Comparison of ENCODE assay signal across 8 cellular contexts in genomic region chr7:38215734-38216670, GRCh38. TPM values are rescaled to one million over a fixed set of nuclear protein-coding genes. Genes with fewer than 3 reads are reported as not detected.
DNase-seq lines count a peak whose midpoint lies in the region; ATAC-seq and TF ChIP-seq lines count a peak whose summit lies in the region.

No MANE protein-coding gene starts in this region.

- peaks cover 28% of the 10 kb centered on the region for H3K4me1 Mint-ChIP-seq in activated T-cell treated with anti-CD3 and anti-CD28 coated beads, Interleukin-2, amount 50 U/mL, for 72 hours (ENCODE audit: low read depth)

- POLR2A ChIA-PET in Panc1 (lab: Charles Lee), result no interaction called here

- TF ChIP-seq CTCF in Panc1 (IDR thresholded peaks at IDR 0.05), result peak; percentile 99
- TF ChIP-seq CTCF in fibroblast of villous mesenchyme (IDR thresholded peaks at IDR 0.05; ENCODE audit: insufficient read depth, low read depth, low read length), result peak; percentile 99

- ATAC-seq in GM21737 (IDR thresholded peaks at IDR 0.05; ENCODE audit: unreplicated experiment) (peak; percentile 85), Panc1 (peak; percentile 98)
- peak; percentile 74 to 78 for ATAC-seq in activated T-cell treated with anti-CD3 and anti-CD28 coated beads, Interleukin-2, amount 50 U/mL, for 72 hours (replicated peaks in 1 of 2)

- H3K27me3 Mint-ChIP-seq in activated T-cell treated with anti-CD3 and anti-CD28 coated beads, Interleukin-2, amount 50 U/mL, for 72 hours (ENCODE audit: low read depth), result no peaks in the 10 kb centered on the region

- BruUV-seq in Panc1 (replicated peaks; lab: Mats Ljungman, UMichigan), result no TSS peak

- peak overlapping the region in 1 of 2 donors; percentile 48 for H3K4me3 Mint-ChIP-seq in activated T-cell treated with anti-CD3 and anti-CD28 coated beads, Interleukin-2, amount 50 U/mL, for 72 hours

- H3K4me3 ChIP-seq in Jurkat, Clone E6-1 (ENCODE audit: low read length), result no peak overlapping the region
- H3K4me3 ChIP-seq in Panc1 (ENCODE audit: low read depth in 2 of 2, low read length in 2 of 2), result no peak overlapping the region
- no peak overlapping the region for H3K4me3 ChIP-seq in fibroblast of villous mesenchyme (ENCODE audit: low read depth, low read length)

- no peaks in the 10 kb centered on the region for H3K9me3 Mint-ChIP-seq in activated T-cell treated with anti-CD3 and anti-CD28 coated beads, Interleukin-2, amount 50 U/mL, for 72 hours

- H3K36me3 Mint-ChIP-seq in activated T-cell treated with anti-CD3 and anti-CD28 coated beads, Interleukin-2, amount 50 U/mL, for 72 hours (ENCODE audit: insufficient read depth in 2 of 2), result peaks cover 8 to 16% of the 10 kb centered on the region in 2 donors

- no peaks in the 10 kb centered on the region for H3K27me3 ChIP-seq in Panc1 (ENCODE audit: control insufficient read depth, insufficient read depth, low read length)

- peaks cover 10% of the 10 kb centered on the region; the same call in 1 of the 2 replicates for H3K36me3 ChIP-seq in Panc1 (ENCODE audit: control insufficient read depth, insufficient read depth, low read length)

- H3K4me1 ChIP-seq in Panc1 (ENCODE audit: control insufficient read depth, insufficient read depth, low read length), result no peaks in the 10 kb centered on the region

- intact Hi-C loops in Panc1 (cut with micrococcal nuclease; ENCODE audit: unreplicated experiment), result loop anchor here (5.0 kb wide), 1 partner anchor 101 kb away; no protein-coding TSS in a partner anchor

- DNase-seq in Daoy (ENCODE audit: low read depth), result peak; percentile 93
- peak; percentile 76 for DNase-seq in Jurkat, Clone E6-1 (ENCODE audit: low read depth, low spot score)
- peak; percentile 48 for DNase-seq in Panc1 (ENCODE audit: low read depth, low spot score)
- peak; percentile 74 to 80 for DNase-seq in activated T-cell treated with anti-CD3 and anti-CD28 coated beads, Interleukin-2, amount 50 U/mL, for 72 hours
- peak; percentile 93 for DNase-seq in fibroblast of villous mesenchyme (ENCODE audit: low read depth)
- DNase-seq in non-pigmented ciliary epithelial cell (ENCODE audit: low read depth), result peak; percentile 89
- peak; percentile 91 for DNase-seq in superior temporal gyrus (ENCODE audit: extremely low spot score)

- peak overlapping the region; percentile 34 for H3K27ac Mint-ChIP-seq in activated T-cell treated with anti-CD3 and anti-CD28 coated beads, Interleukin-2, amount 50 U/mL, for 72 hours

- H3K27ac ChIP-seq in Panc1 (ENCODE audit: low read length), result no peak overlapping the region

- in situ Hi-C loops in Panc1 (cut with HindIII; ENCODE audit: low pct_unique_long_range_greater_than_20kb, low sequenced_read_pairs), result no loop called here

- no peaks in the 10 kb centered on the region for H3K9me3 ChIP-seq in Panc1 (ENCODE audit: control insufficient read depth, insufficient read depth, low read depth, low read length)

- CTCF ChIA-PET in Panc1 (lab: Charles Lee), result interaction anchor here (0.6 to 1.7 kb wide), 14 partner anchors 9 to 154 kb away, joined by 3 to 19 read pairs (median 4); no protein-coding TSS in a partner anchor

RNA-seq across cellular contexts. Expression of gene STARD3NL, which starts 38.0 kb away (rescaled TPM):
- 146 and 165 TPM in 2 replicates for total RNA-seq in Daoy (2014; rRNA removed; shearing (Covaris generic))
- 59.3 TPM for polyA plus RNA-seq in Jurkat, Clone E6-1 (2012; ENCODE audit: insufficient read depth, insufficient read length)
- 75.7 TPM for total RNA-seq in Panc1 (2021; ENCODE audit: unreplicated experiment)
- polyA plus RNA-seq in Panc1 (2012; ENCODE audit: insufficient read length), result 48.6 TPM
- 10 to 100 TPM; 25.8 to 26.7 TPM for total RNA-seq in activated T-cell treated with anti-CD3 and anti-CD28 coated beads, Interleukin-2, amount 50 U/mL, for 72 hours
- total RNA-seq in fibroblast of villous mesenchyme, result 58.6 and 99.3 TPM in 2 replicates
